25 cellular contexts compared by ENCODE assay signal in genomic region chr20:57502331-57502700, GRCh38. TPM values are rescaled to one million over a fixed set of nuclear protein-coding genes. Genes with fewer than 3 reads are reported as not detected.
"Had no signal": no experiment of that assay in that cellular context is flagged by ENCODE, and none has a peak within 500 bp of the region (broad histone marks: within the 10 kb centered on the region; RNA-seq: fewer than 3 reads in every experiment).

No MANE protein-coding gene starts in this region.

- H3K9ac ChIP-seq: KMS-11, SK-N-SH had no signal

- H3K36me3 ChIP-seq: adrenal gland, MG63 had no signal

- H3K27ac ChIP-seq: KMS-11, VCaP had no signal

- H3K9me3 ChIP-seq: adrenal gland, MG63, SK-N-SH had no signal

- DNase-seq: activated CD4-positive, alpha-beta T cell treated with anti-CD3 and anti-CD28 coated beads for 36 hours; activated CD8-positive, alpha-beta memory T cell treated with anti-CD3 and anti-CD28 coated beads, Interleukin-2, amount 50 U/mL, for 48 hours; activated CD8-positive, alpha-beta T cell treated with anti-CD3 and anti-CD28 coated beads, Interleukin-2, amount 10 ng/mL, durations not matched to agents 7 days and 5 days; activated naive CD4-positive, alpha-beta T cell treated with anti-CD3 and anti-CD28 coated beads, Interleukin-2, amount 50 U/mL, for 16 hours; activated naive CD8-positive, alpha-beta T cell treated with anti-CD3 and anti-CD28 coated beads, Interleukin-2, amount 10 ng/mL, durations not matched to agents 7 days and 5 days; activated T-cell treated with anti-CD3 and anti-CD28 coated beads, Interleukin-2, amount 50 U/mL, for 1 hour; adrenal gland; MG63; MV-4-11; NCI-H1105; NCI-H187 treated with DMSO at 0.1 percent for 48 hours; NCI-H2107; NCI-H2171 treated with DMSO at 0.1 percent for 48 hours; NCI-H226; NCI-H526 treated with DMSO at 0.1 percent for 48 hours; OCI-M1; RPMI8226; SK-N-SH; T-helper 1 cell had no signal

- H3K36me3 Mint-ChIP-seq: activated naive CD8-positive, alpha-beta T cell treated with anti-CD3 and anti-CD28 coated beads, Interleukin-2, amount 10 ng/mL, durations not matched to agents 7 days and 5 days had no signal

- H3K4me1 ChIP-seq: adrenal gland had no signal

- H3K9me3 Mint-ChIP-seq: activated naive CD8-positive, alpha-beta T cell treated with anti-CD3 and anti-CD28 coated beads, Interleukin-2, amount 10 ng/mL, durations not matched to agents 7 days and 5 days had no signal

- H3K4me3 ChIP-seq: adrenal gland, MG63 had no signal

- H3K4me2 ChIP-seq: KMS-11, SK-N-SH had no signal

- H3K27ac Mint-ChIP-seq: activated CD4-positive, alpha-beta T cell treated with anti-CD3 and anti-CD28 coated beads for 36 hours; activated CD8-positive, alpha-beta T cell treated with anti-CD3 and anti-CD28 coated beads, Interleukin-2, amount 10 ng/mL, durations not matched to agents 7 days and 5 days; activated naive CD8-positive, alpha-beta T cell treated with anti-CD3 and anti-CD28 coated beads, Interleukin-2, amount 10 ng/mL, durations not matched to agents 7 days and 5 days had no signal

- H3K4me3 Mint-ChIP-seq: activated CD4-positive, alpha-beta T cell treated with anti-CD3 and anti-CD28 coated beads for 36 hours; activated CD8-positive, alpha-beta T cell treated with anti-CD3 and anti-CD28 coated beads, Interleukin-2, amount 10 ng/mL, durations not matched to agents 7 days and 5 days; activated naive CD8-positive, alpha-beta T cell treated with anti-CD3 and anti-CD28 coated beads, Interleukin-2, amount 10 ng/mL, durations not matched to agents 7 days and 5 days had no signal

RNA-seq across cellular contexts. Expression of gene CTCFL, which starts 22.6 kb away (rescaled TPM):
- total RNA-seq: activated CD4-positive, alpha-beta T cell treated with anti-CD3 and anti-CD28 coated beads for 36 hours; activated CD8-positive, alpha-beta T cell treated with anti-CD3 and anti-CD28 coated beads, Interleukin-2, amount 10 ng/mL, durations not matched to agents 7 days and 5 days; activated naive CD8-positive, alpha-beta T cell treated with anti-CD3 and anti-CD28 coated beads, Interleukin-2, amount 10 ng/mL, durations not matched to agents 7 days and 5 days; cardiac septum; NCI-H460; Right ventricle myocardium inferior; T-helper 2 cell treated with Interferon-gamma antibody and Interleukin-4, amounts not matched to agents 100 ng/mL and 5 ng/mL, for 36 hours had no signal
- polyA plus RNA-seq: SK-N-SH had no signal

RNA-seq across cellular contexts. Expression of gene PCK1, which starts 58.6 kb away (rescaled TPM):
- total RNA-seq: activated CD4-positive, alpha-beta T cell treated with anti-CD3 and anti-CD28 coated beads for 36 hours; activated CD8-positive, alpha-beta T cell treated with anti-CD3 and anti-CD28 coated beads, Interleukin-2, amount 10 ng/mL, durations not matched to agents 7 days and 5 days; activated naive CD8-positive, alpha-beta T cell treated with anti-CD3 and anti-CD28 coated beads, Interleukin-2, amount 10 ng/mL, durations not matched to agents 7 days and 5 days; T-helper 2 cell treated with Interferon-gamma antibody and Interleukin-4, amounts not matched to agents 100 ng/mL and 5 ng/mL, for 36 hours had no signal
- polyA plus RNA-seq: SK-N-SH had no signal
